16 cellular contexts compared by ENCODE assay signal in genomic region chr3:145893331-145893730, GRCh38.
"Had no signal": no experiment of that assay in that cellular context is flagged by ENCODE, and none has a peak within 500 bp of the region (broad histone marks: within the 10 kb centered on the region; RNA-seq: fewer than 3 reads in every experiment).

No MANE protein-coding gene starts in this region.

- DNase-seq: dorsolateral prefrontal cortex; effector CD4-positive, alpha-beta T cell; natural killer cell; occipital lobe; ovary; stimulated activated CD4-positive, alpha-beta T cell treated with anti-CD3 and anti-CD28 coated beads, Interleukin-12 subunit alpha, Interleukin-12 subunit beta, amount 100 ng/mL, for 4 hours; stimulated activated CD4-positive, alpha-beta T cell treated with anti-CD3 and anti-CD28 coated beads, Interleukin-1b, Interleukin-23, amount 100 ng/mL, for 48 hours; stimulated activated CD4-positive, alpha-beta T cell treated with anti-CD3 and anti-CD28 coated beads, Interleukin-4, amount 100 ng/mL, for 1 hour; stimulated activated CD8-positive, alpha-beta memory T cell treated with anti-CD3 and anti-CD28 coated beads, Interleukin-4, amount 100 ng/mL, for 48 hours; stimulated activated naive CD4-positive, alpha-beta T cell; stimulated activated naive CD8-positive, alpha-beta T cell treated with anti-CD3 and anti-CD28 coated beads, Interleukin-15, amount 100 ng/mL, for 72 hours; transverse colon; upper lobe of right lung; uterus had no signal

- ATAC-seq: left lobe of liver; natural killer cell; sciatic nerve; stimulated activated naive CD8-positive, alpha-beta T cell treated with anti-CD3 and anti-CD28 coated beads, Interleukin-15, amount 100 ng/mL, for 72 hours; upper lobe of right lung had no signal
